Comparison of ENCODE assay signal across 25 cellular contexts in the genomic region with DNA sequence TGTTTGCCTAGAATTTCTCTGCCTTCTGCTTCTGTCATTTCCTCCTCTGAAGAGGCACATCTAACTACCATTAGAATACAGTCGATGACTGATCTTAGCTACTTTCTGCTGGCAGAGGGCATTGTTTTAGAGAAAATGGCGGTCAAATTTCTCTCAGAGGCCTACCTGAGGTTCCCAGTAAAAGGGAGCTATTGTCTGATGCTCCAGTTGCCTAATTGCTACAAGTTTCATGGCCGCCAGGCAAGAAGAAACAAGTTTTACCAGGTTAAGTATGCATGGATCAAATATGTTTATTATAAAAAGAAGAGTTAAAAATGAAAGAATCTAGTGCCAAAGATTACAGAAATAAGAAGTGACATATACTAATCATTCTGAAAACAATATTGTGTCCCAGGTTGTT.
"Had no signal": no experiment of that assay in that cellular context is flagged by ENCODE, and none has a peak within 500 bp of the region (broad histone marks: within the 10 kb centered on the region; RNA-seq: fewer than 3 reads in every experiment).

No MANE protein-coding gene starts in this region.

- H3K79me2 ChIP-seq: hepatocyte had no signal

- H3K4me3 ChIP-seq: colonic mucosa, esophagus muscularis mucosa, gastrocnemius medialis, hepatocyte, left lung, lower lobe of right lung had no signal

- H3K27me3 ChIP-seq: colonic mucosa, esophagus muscularis mucosa, gastrocnemius medialis, hepatocyte, left lung had no signal

- DNase-seq: colonic mucosa; cortex of kidney; effector CD8-positive, alpha-beta T cell; effector memory CD8-positive, alpha-beta T cell; endodermal cell; foreskin melanocyte; gastrocnemius medialis; glutamatergic neuron; head of caudate nucleus; hypothalamus; immature natural killer cell; islet precursor cell; left cardiac atrium; left lung; left ventricle myocardium superior; lower lobe of right lung; mesendoderm; midbrain; naive thymus-derived CD4-positive, alpha-beta T cell; natural killer cell had no signal

- H3K4me2 ChIP-seq: hepatocyte had no signal

- H2AFZ ChIP-seq: hepatocyte had no signal

- H3K9me3 ChIP-seq: colonic mucosa, esophagus muscularis mucosa, gastrocnemius medialis, left lung, lower lobe of right lung had no signal

- H3K4me1 ChIP-seq: colonic mucosa, esophagus muscularis mucosa, gastrocnemius medialis, left lung, lower lobe of right lung had no signal

- FAIRE-seq: endometrium had no signal

- H3K36me3 Mint-ChIP-seq: memory B cell had no signal

- H3K27ac Mint-ChIP-seq: dendritic cell treated with granulocyte-macrophage colony-stimulating factor and Interleukin-4, amounts not matched to agents 40 ng/mL and 50 ng/mL, for 4 days; effector memory CD8-positive, alpha-beta T cell; endodermal cell; immature natural killer cell; memory B cell; naive thymus-derived CD4-positive, alpha-beta T cell; natural killer cell had no signal

- H3K27ac ChIP-seq: colonic mucosa, esophagus muscularis mucosa, gastrocnemius medialis, hepatocyte, left lung, lower lobe of right lung had no signal

- H3K4me1 Mint-ChIP-seq: immature natural killer cell, memory B cell, natural killer cell had no signal

- H3K36me3 ChIP-seq: colonic mucosa, esophagus muscularis mucosa, gastrocnemius medialis, left lung, lower lobe of right lung had no signal

- H3K27me3 Mint-ChIP-seq: dendritic cell treated with granulocyte-macrophage colony-stimulating factor and Interleukin-4, amounts not matched to agents 40 ng/mL and 50 ng/mL, for 4 days; effector memory CD8-positive, alpha-beta T cell; memory B cell had no signal

- H3K4me3 Mint-ChIP-seq: dendritic cell treated with granulocyte-macrophage colony-stimulating factor and Interleukin-4, amounts not matched to agents 40 ng/mL and 50 ng/mL, for 4 days; effector memory CD8-positive, alpha-beta T cell; endodermal cell; immature natural killer cell; memory B cell; naive thymus-derived CD4-positive, alpha-beta T cell; natural killer cell had no signal
